In the genomic region with DNA sequence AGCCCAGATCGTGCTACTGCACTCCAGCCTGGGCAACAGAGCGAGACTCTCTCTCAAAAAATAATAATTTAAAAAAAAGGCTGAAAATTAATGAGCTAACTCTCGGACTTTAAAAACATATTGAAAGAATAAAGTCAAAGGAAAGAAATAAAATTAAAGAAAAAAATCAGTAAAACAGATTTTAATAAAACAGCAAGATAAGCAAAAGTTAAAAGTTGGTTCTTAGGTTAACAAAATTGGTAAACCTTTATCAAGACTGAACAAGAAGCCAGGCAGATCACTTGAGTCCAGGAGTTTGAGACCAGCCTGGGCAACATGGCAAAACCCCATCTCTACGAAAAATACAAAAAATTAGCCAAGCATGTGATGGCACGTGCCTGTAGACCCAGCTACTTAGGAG, we compare ENCODE assay signal across 29 cellular contexts.
"Had no signal": no experiment of that assay in that cellular context is flagged by ENCODE, and none has a peak within 500 bp of the region (broad histone marks: within the 10 kb centered on the region; RNA-seq: fewer than 3 reads in every experiment).

No MANE protein-coding gene starts in this region.

- ATAC-seq: activated CD8-positive, alpha-beta T cell treated with anti-CD3 and anti-CD28 coated beads for 36 hours; activated T-cell treated with anti-CD3 and anti-CD28 coated beads, Interleukin-2, amount 50 U/mL, for 72 hours; gastrocnemius medialis; left ventricle myocardium superior; mucosa of descending colon; pancreas; stimulated activated naive B cell treated with anti-CD40 and anti-IgM and Interleukin-4, amounts not matched to agents 10 μg/mL and 1 μg/mL and 100 μg/mL, for 72 hours had no signal

- H3K27me3 ChIP-seq: adrenal gland, cardiac muscle cell, dorsolateral prefrontal cortex, gastrocnemius medialis, hepatocyte, pancreas, sigmoid colon, transverse colon had no signal

- DNase-seq: activated CD4-positive, alpha-beta T cell treated with anti-CD3 and anti-CD28 coated beads, Interleukin-2, amount 50 U/mL, for 1 hour; activated CD4-positive, CD25-positive, alpha-beta regulatory T cell treated with anti-CD3 and anti-CD28 coated beads, Interleukin-2, amount 50 U/mL, for 72 hours; activated CD8-positive, alpha-beta T cell treated with anti-CD3 and anti-CD28 coated beads for 36 hours; activated effector memory CD4-positive, alpha-beta T cell treated with Interleukin-2 at 50 U/mL for 16 hours; activated naive CD4-positive, alpha-beta T cell treated with anti-CD3 and anti-CD28 coated beads for 36 hours; activated naive CD8-positive, alpha-beta T cell treated with anti-CD3 and anti-CD28 coated beads for 36 hours; activated T-cell treated with anti-CD3 and anti-CD28 coated beads, Interleukin-2, amount 50 U/mL, for 72 hours; adrenal gland; aorta; dorsolateral prefrontal cortex; effector memory CD4-positive, alpha-beta T cell; gastrocnemius medialis; glutamatergic neuron; islet precursor cell; left ventricle myocardium superior; mucosa of descending colon; pancreas; retina; sigmoid colon; small intestine; stimulated activated CD4-positive, alpha-beta T cell treated with anti-CD3 and anti-CD28 coated beads, Interleukin-4, amount 100 ng/mL, for 24 hours; stimulated activated naive B cell treated with anti-CD40 and anti-IgM and Interleukin-4, amounts not matched to agents 10 μg/mL and 1 μg/mL and 100 μg/mL, for 72 hours; T-helper 1 cell; transverse colon had no signal

- H3K4me1 ChIP-seq: adrenal gland, prostate gland, transverse colon had no signal

- H3K4me3 ChIP-seq: adrenal gland, cardiac muscle cell, coronary artery, dorsolateral prefrontal cortex, gastrocnemius medialis, hepatocyte, mucosa of descending colon, pancreas, prostate gland, sigmoid colon, transverse colon had no signal

- H3K9me3 ChIP-seq: adrenal gland, gastrocnemius medialis, mucosa of descending colon, pancreas, prostate gland, sigmoid colon, transverse colon had no signal

- H3K9me3 Mint-ChIP-seq: activated CD8-positive, alpha-beta T cell treated with anti-CD3 and anti-CD28 coated beads for 36 hours; activated naive CD4-positive, alpha-beta T cell treated with anti-CD3 and anti-CD28 coated beads for 36 hours; activated naive CD8-positive, alpha-beta T cell treated with anti-CD3 and anti-CD28 coated beads for 36 hours; activated T-cell treated with anti-CD3 and anti-CD28 coated beads, Interleukin-2, amount 50 U/mL, for 72 hours; brain; stimulated activated naive B cell treated with anti-CD40 and anti-IgM and Interleukin-4, amounts not matched to agents 10 μg/mL and 1 μg/mL and 100 μg/mL, for 72 hours had no signal

- H3K27ac Mint-ChIP-seq: activated CD8-positive, alpha-beta T cell treated with anti-CD3 and anti-CD28 coated beads for 36 hours; activated naive CD4-positive, alpha-beta T cell treated with anti-CD3 and anti-CD28 coated beads for 36 hours; activated T-cell treated with anti-CD3 and anti-CD28 coated beads, Interleukin-2, amount 50 U/mL, for 72 hours; stimulated activated naive B cell treated with anti-CD40 and anti-IgM and Interleukin-4, amounts not matched to agents 10 μg/mL and 1 μg/mL and 100 μg/mL, for 72 hours had no signal

- H3K4me3 Mint-ChIP-seq: activated CD8-positive, alpha-beta T cell treated with anti-CD3 and anti-CD28 coated beads for 36 hours; activated naive CD4-positive, alpha-beta T cell treated with anti-CD3 and anti-CD28 coated beads for 36 hours; activated naive CD8-positive, alpha-beta T cell treated with anti-CD3 and anti-CD28 coated beads for 36 hours; activated T-cell treated with anti-CD3 and anti-CD28 coated beads, Interleukin-2, amount 50 U/mL, for 72 hours; brain; stimulated activated naive B cell treated with anti-CD40 and anti-IgM and Interleukin-4, amounts not matched to agents 10 μg/mL and 1 μg/mL and 100 μg/mL, for 72 hours had no signal

- H3K36me3 ChIP-seq: pancreas, prostate gland had no signal

- H3K27ac ChIP-seq: adrenal gland, cardiac muscle cell, coronary artery, dorsolateral prefrontal cortex, gastrocnemius medialis, hepatocyte, pancreas, prostate gland, sigmoid colon, transverse colon had no signal

- H3K27me3 Mint-ChIP-seq: activated CD8-positive, alpha-beta T cell treated with anti-CD3 and anti-CD28 coated beads for 36 hours; activated naive CD8-positive, alpha-beta T cell treated with anti-CD3 and anti-CD28 coated beads for 36 hours; brain; stimulated activated naive B cell treated with anti-CD40 and anti-IgM and Interleukin-4, amounts not matched to agents 10 μg/mL and 1 μg/mL and 100 μg/mL, for 72 hours had no signal
